1 cellular context compared by ENCODE assay signal in genomic region chr10:130962240-130963051, GRCh38.
TF ChIP-seq lines count a peak whose summit lies in the region.

No MANE protein-coding gene starts in this region.

TF ChIP-seq in IMR-90, 13 proteins besides CTCF, POLR2A, EP300 and RAD21 (continued from another document):
- TF ChIP-seq, protein P1, sequence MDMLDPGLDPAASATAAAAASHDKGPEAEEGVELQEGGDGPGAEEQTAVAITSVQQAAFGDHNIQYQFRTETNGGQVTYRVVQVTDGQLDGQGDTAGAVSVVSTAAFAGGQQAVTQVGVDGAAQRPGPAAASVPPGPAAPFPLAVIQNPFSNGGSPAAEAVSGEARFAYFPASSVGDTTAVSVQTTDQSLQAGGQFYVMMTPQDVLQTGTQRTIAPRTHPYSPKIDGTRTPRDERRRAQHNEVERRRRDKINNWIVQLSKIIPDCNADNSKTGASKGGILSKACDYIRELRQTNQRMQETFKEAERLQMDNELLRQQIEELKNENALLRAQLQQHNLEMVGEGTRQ (IDR thresholded peaks at IDR 0.05; ENCODE audit: low read depth, low read length): no peak
- TF ChIP-seq RCOR1 (IDR thresholded peaks at IDR 0.05; ENCODE audit: insufficient replicate concordance, low read length) (no peak), CHD1 (IDR thresholded peaks at IDR 0.05; ENCODE audit: low read depth, low read length) (no peak), RFX5 (IDR thresholded peaks at IDR 0.05; ENCODE audit: low read depth, low read length) (no peak), NFE2L2 (IDR thresholded peaks at IDR 0.05; ENCODE audit: low read depth, low read length) (no peak), FOS (IDR thresholded peaks at IDR 0.05; ENCODE audit: low read depth, low read length) (no peak), MAFK (IDR thresholded peaks at IDR 0.05; ENCODE audit: low read depth, low read length) (no peak)
TF ChIP-seq in IMR-90: peak in this region for 0.
